ENCODE assay signal across 8 cellular contexts in genomic region chr7:101216001-101216859, GRCh38. TPM values are rescaled to one million over a fixed set of nuclear protein-coding genes. Genes with fewer than 3 reads are reported as not detected.
A peak's percentile ranks its signal among the peaks of the same experiment; 100 is the strongest.
DNase-seq lines count a peak whose midpoint lies in the region; ATAC-seq and TF ChIP-seq lines count a peak whose summit lies in the region.

No MANE protein-coding gene starts in this region.

- peak overlapping the region; percentile 70 to 99 (median 93) for H3K4me3 ChIP-seq in skeletal muscle tissue (ENCODE audit: low read length in 3 of 3)

- TF ChIP-seq CTCF in glutamatergic neuron (IDR thresholded peaks at IDR 0.05; ENCODE audit: partially characterized antibody, unreplicated experiment): no peak

- H3K4me1 Mint-ChIP-seq in activated CD4-positive, alpha-beta T cell treated with anti-CD3 and anti-CD28 coated beads for 36 hours: peaks cover 31% of the 10 kb centered on the region
- peaks cover 21% of the 10 kb centered on the region for H3K4me1 Mint-ChIP-seq in T-helper 2 cell treated with Interferon-gamma antibody and Interleukin-4, amounts not matched to agents 5 μg/mL and 100 μg/mL, for 36 hours (ENCODE audit: low read depth)
- H3K4me1 Mint-ChIP-seq in glutamatergic neuron (ENCODE audit: low read depth, unreplicated experiment): peaks cover 6% of the 10 kb centered on the region

- POLR2A ChIA-PET in activated CD4-positive, alpha-beta T cell treated with anti-CD3 and anti-CD28 coated beads for 36 hours (lab: Charles Lee): no interaction called here

- peaks cover 11 to 17% (median 17%) of the 10 kb centered on the region in 3 donors for H3K36me3 ChIP-seq in skeletal muscle tissue (ENCODE audit: control insufficient read depth in 3 of 3, insufficient read depth in 3 of 3, low read length in 3 of 3)

- ATAC-seq in activated CD4-positive, alpha-beta T cell treated with anti-CD3 and anti-CD28 coated beads for 36 hours: no peak

- H3K27ac ChIP-seq in skeletal muscle tissue (ENCODE audit: low read depth, low read length): peak overlapping the region; percentile 91

- no peaks in the 10 kb centered on the region for H3K9me3 ChIP-seq in skeletal muscle tissue (ENCODE audit: control insufficient read depth in 3 of 3, low read length in 3 of 3)

- H3K27me3 ChIP-seq in skeletal muscle tissue (ENCODE audit: control insufficient read depth in 3 of 3, insufficient read depth in 3 of 3, low read length in 3 of 3): no peaks in the 10 kb centered on the region

- CTCF ChIA-PET in activated CD4-positive, alpha-beta T cell treated with anti-CD3 and anti-CD28 coated beads for 36 hours (lab: Charles Lee): interaction anchor here (1.0 to 4.3 kb wide), 4 partner anchors 24 to 72 kb away, joined by 3 to 38 read pairs (median 9); partner anchors contain the start of gene FIS1

- H3K9me3 Mint-ChIP-seq in activated CD4-positive, alpha-beta T cell treated with anti-CD3 and anti-CD28 coated beads for 36 hours (ENCODE audit: low read depth): no peaks in the 10 kb centered on the region
- no peaks in the 10 kb centered on the region for H3K9me3 Mint-ChIP-seq in T-helper 2 cell treated with Interferon-gamma antibody and Interleukin-4, amounts not matched to agents 5 μg/mL and 100 μg/mL, for 36 hours
- H3K9me3 Mint-ChIP-seq in glutamatergic neuron (ENCODE audit: unreplicated experiment): peaks cover 8% of the 10 kb centered on the region

- peaks cover 16% of the 10 kb centered on the region for H3K36me3 Mint-ChIP-seq in activated CD4-positive, alpha-beta T cell treated with anti-CD3 and anti-CD28 coated beads for 36 hours (ENCODE audit: low read depth)
- peaks cover 24% of the 10 kb centered on the region for H3K36me3 Mint-ChIP-seq in T-helper 2 cell treated with Interferon-gamma antibody and Interleukin-4, amounts not matched to agents 5 μg/mL and 100 μg/mL, for 36 hours (ENCODE audit: low read depth)
- no peaks in the 10 kb centered on the region for H3K36me3 Mint-ChIP-seq in glutamatergic neuron (ENCODE audit: unreplicated experiment)

- H3K4me3 Mint-ChIP-seq in activated CD4-positive, alpha-beta T cell treated with anti-CD3 and anti-CD28 coated beads for 36 hours: peak overlapping the region; percentile 99
- H3K4me3 Mint-ChIP-seq in T-helper 2 cell treated with Interferon-gamma antibody and Interleukin-4, amounts not matched to agents 5 μg/mL and 100 μg/mL, for 36 hours: peak overlapping the region; percentile 91
- peak overlapping the region; percentile 94 for H3K4me3 Mint-ChIP-seq in glutamatergic neuron (ENCODE audit: unreplicated experiment)

- no peaks in the 10 kb centered on the region for H3K27me3 Mint-ChIP-seq in activated CD4-positive, alpha-beta T cell treated with anti-CD3 and anti-CD28 coated beads for 36 hours
- no peaks in the 10 kb centered on the region for H3K27me3 Mint-ChIP-seq in T-helper 2 cell treated with Interferon-gamma antibody and Interleukin-4, amounts not matched to agents 5 μg/mL and 100 μg/mL, for 36 hours (ENCODE audit: low read depth)
- peaks cover 4% of the 10 kb centered on the region for H3K27me3 Mint-ChIP-seq in glutamatergic neuron (ENCODE audit: unreplicated experiment)

- DNase-seq in activated CD4-positive, alpha-beta T cell treated with anti-CD3 and anti-CD28 coated beads for 36 hours: peak; percentile 24
- DNase-seq in activated CD4-positive, alpha-beta T cell treated with anti-CD3 and anti-CD28 coated beads for 1 hour: no peak
- DNase-seq in T-helper 2 cell treated with Interferon-gamma antibody and Interleukin-4, amounts not matched to agents 5 μg/mL and 100 μg/mL, for 36 hours (ENCODE audit: low spot score): no peak
- no peak for DNase-seq in glutamatergic neuron
- DNase-seq in activated CD4-positive, CD25-positive, alpha-beta regulatory T cell (lab: John Stamatoyannopoulos, UW): no peak
- DNase-seq in iPS-NIHi11 (ENCODE audit: low spot score): no peak
- DNase-seq in NCI-H146 (lab: John Stamatoyannopoulos, UW): no peak

- H3K4me1 ChIP-seq in skeletal muscle tissue (ENCODE audit: control insufficient read depth in 3 of 3, insufficient read depth in 3 of 3, low read length in 3 of 3): peaks cover 23 to 34% (median 33%) of the 10 kb centered on the region in 3 donors

- H3K9ac ChIP-seq in skeletal muscle tissue (ENCODE audit: low read depth in 1 of 3, low read length in 3 of 3): peak overlapping the region; percentile 67 to 92 (median 85)

- intact Hi-C loops in activated CD4-positive, alpha-beta T cell treated with anti-CD3 and anti-CD28 coated beads for 36 hours (cut with DNase I, micrococcal nuclease): loop anchor here (5.0 to 10.0 kb wide), 2 partner anchors 69 to 509 kb away; partner anchors contain the start of gene POP7 (in 1 of the 2)

- peak overlapping the region; percentile 70 for H3K27ac Mint-ChIP-seq in activated CD4-positive, alpha-beta T cell treated with anti-CD3 and anti-CD28 coated beads for 36 hours
- H3K27ac Mint-ChIP-seq in T-helper 2 cell treated with Interferon-gamma antibody and Interleukin-4, amounts not matched to agents 5 μg/mL and 100 μg/mL, for 36 hours: peak overlapping the region; percentile 74
- peak overlapping the region; percentile 68 for H3K27ac Mint-ChIP-seq in glutamatergic neuron (ENCODE audit: unreplicated experiment)

RNA-seq across cellular contexts. Expression of gene PLOD3, which starts 1.2 kb away (rescaled TPM):
- total RNA-seq in activated CD4-positive, alpha-beta T cell treated with anti-CD3 and anti-CD28 coated beads for 36 hours: 10 to 100 TPM; 30.7 to 35.9 TPM
- total RNA-seq in glutamatergic neuron (ENCODE audit: unreplicated experiment) (47.1 TPM), skeletal muscle tissue (20.9 TPM)

RNA-seq across cellular contexts. Expression of gene ZNHIT1, which starts 1.7 kb away (rescaled TPM):
- total RNA-seq in activated CD4-positive, alpha-beta T cell treated with anti-CD3 and anti-CD28 coated beads for 36 hours: 10 to 100 TPM; 44.2 TPM
- total RNA-seq in glutamatergic neuron (ENCODE audit: unreplicated experiment): 60.8 TPM
- 84.0 TPM for total RNA-seq in skeletal muscle tissue

RNA-seq across cellular contexts. Expression of gene MOGAT3, which starts 15.4 kb away (rescaled TPM):
- not detected for total RNA-seq in activated CD4-positive, alpha-beta T cell treated with anti-CD3 and anti-CD28 coated beads for 36 hours
- total RNA-seq in glutamatergic neuron (ENCODE audit: unreplicated experiment): not detected
- total RNA-seq in skeletal muscle tissue: not detected

RNA-seq across cellular contexts. Expression of gene CLDN15, which starts 21.4 kb away (rescaled TPM):
- total RNA-seq in activated CD4-positive, alpha-beta T cell treated with anti-CD3 and anti-CD28 coated beads for 36 hours: 10 to 100 TPM; 16.4 to 17.2 TPM
- total RNA-seq in glutamatergic neuron (ENCODE audit: unreplicated experiment) (9.4 TPM), skeletal muscle tissue (2.1 TPM)

RNA-seq across cellular contexts. Expression of gene FIS1, which starts 28.7 kb away (rescaled TPM):
- total RNA-seq in activated CD4-positive, alpha-beta T cell treated with anti-CD3 and anti-CD28 coated beads for 36 hours: 10 to 100 TPM; 70.5 to 92.6 TPM
- total RNA-seq in glutamatergic neuron (ENCODE audit: unreplicated experiment) (128 TPM), skeletal muscle tissue (188 TPM)
